ENCODE assay signal across 22 cellular contexts in the genomic region with DNA sequence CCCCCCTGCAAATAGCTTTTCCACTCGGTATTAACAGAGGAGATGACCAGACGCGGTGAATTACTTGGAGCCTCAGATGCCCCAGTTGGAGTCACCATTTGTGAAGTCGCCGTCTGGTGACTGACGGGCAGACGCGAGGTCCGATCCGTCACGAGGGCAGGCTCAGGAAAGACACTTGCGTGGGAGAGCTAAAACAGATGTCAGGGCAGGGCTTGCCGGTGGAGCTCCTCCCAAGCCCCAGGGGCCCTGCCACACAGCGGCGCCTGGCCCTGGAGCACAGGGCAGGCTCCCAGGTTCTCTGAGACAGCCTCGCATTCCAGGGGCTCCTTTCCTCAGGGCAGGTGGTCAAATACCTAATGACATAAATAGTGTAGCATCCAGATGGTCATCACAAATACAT.
"Had no signal": no experiment of that assay in that cellular context is flagged by ENCODE, and none has a peak within 500 bp of the region (broad histone marks: within the 10 kb centered on the region; RNA-seq: fewer than 3 reads in every experiment).

No MANE protein-coding gene starts in this region.

- H3K9me3 ChIP-seq: colonic mucosa, esophagus squamous epithelium, mucosa of descending colon, pancreas, tibial artery, upper lobe of left lung, vagina had no signal

- DNase-seq: cerebellar nuclear complex; colonic mucosa; dermis blood vessel endothelial cell; esophagus squamous epithelium; foreskin keratinocyte; head of caudate nucleus; hippocampal formation; mammary epithelial cell; mucosa of descending colon; naive thymus-derived CD8-positive, alpha-beta T cell; nucleus accumbens; pancreas; right cardiac atrium; stimulated activated CD4-positive, alpha-beta T cell treated with anti-CD3 and anti-CD28 coated beads, Interleukin-4, amount 100 ng/mL, for 1 hour; stimulated activated CD8-positive, alpha-beta memory T cell treated with anti-CD3 and anti-CD28 coated beads, Interleukin-4, amount 100 ng/mL, for 48 hours; stimulated activated naive CD8-positive, alpha-beta T cell treated with anti-CD3 and anti-CD28 coated beads, Interleukin-15, Interleukin-2, amounts not matched to agents 100 U/mL and 50 U/mL, for 24 hours; tibial artery; upper lobe of left lung had no signal

- H3K4me2 ChIP-seq: smooth muscle cell had no signal

- H3K4me3 ChIP-seq: colonic mucosa, esophagus squamous epithelium, mucosa of descending colon, pancreas, smooth muscle cell, tibial artery, upper lobe of left lung, vagina had no signal

- ATAC-seq: foreskin keratinocyte; mucosa of descending colon; naive thymus-derived CD8-positive, alpha-beta T cell; pancreas; right cardiac atrium; stimulated activated effector memory CD8-positive, alpha-beta T cell treated with anti-CD3 and anti-CD28 coated beads, Interleukin-12 subunit alpha, Interleukin-12 subunit beta, amount 100 ng/mL, for 72 hours; stimulated activated naive CD8-positive, alpha-beta T cell treated with anti-CD3 and anti-CD28 coated beads, Interleukin-15, Interleukin-2, amounts not matched to agents 100 U/mL and 50 U/mL, for 24 hours had no signal

- FAIRE-seq: islet of Langerhans, pancreas had no signal

- H3K27ac ChIP-seq: colonic mucosa, esophagus squamous epithelium, foreskin keratinocyte, pancreas, tibial artery, upper lobe of left lung, vagina had no signal

- H3K27me3 ChIP-seq: colonic mucosa, foreskin keratinocyte, pancreas, upper lobe of left lung, vagina had no signal

- H3K36me3 ChIP-seq: colonic mucosa, esophagus squamous epithelium, pancreas, tibial artery, upper lobe of left lung, vagina had no signal

- H3K4me1 ChIP-seq: colonic mucosa, esophagus squamous epithelium, foreskin keratinocyte, pancreas, tibial artery, upper lobe of left lung, vagina had no signal
